Comparison of ENCODE assay signal across 9 cellular contexts in genomic region chr3:16496008-16496407, GRCh38. TPM values are rescaled to one million over a fixed set of nuclear protein-coding genes. Genes with fewer than 3 reads are reported as not detected.
DNase-seq lines count a peak whose midpoint lies in the region; ATAC-seq lines count a peak whose summit lies in the region.
"Had no signal": no experiment of that assay in that cellular context is flagged by ENCODE, and none has a peak within 500 bp of the region (broad histone marks: within the 10 kb centered on the region; RNA-seq: fewer than 3 reads in every experiment).

No MANE protein-coding gene starts in this region.

- peak overlapping the region; percentile 8 for H3K27ac Mint-ChIP-seq in activated T-helper 2 cell treated with anti-CD3 and anti-CD28 coated beads, Interferon-gamma antibody, Interleukin-2, Interleukin-4, amounts not matched to agents 10 μg/mL and 5 μg/mL and 100 μg/mL, durations not matched to agents 14 hours and 24 hours and 36 hours

- H3K27me3 Mint-ChIP-seq in activated T-helper 2 cell treated with anti-CD3 and anti-CD28 coated beads, Interferon-gamma antibody, Interleukin-2, Interleukin-4, amounts not matched to agents 10 μg/mL and 5 μg/mL and 100 μg/mL, durations not matched to agents 14 hours and 24 hours and 36 hours (ENCODE audit: low read depth), result no peaks in the 10 kb centered on the region

- no peaks in the 10 kb centered on the region for H3K9me3 Mint-ChIP-seq in activated T-helper 2 cell treated with anti-CD3 and anti-CD28 coated beads, Interferon-gamma antibody, Interleukin-2, Interleukin-4, amounts not matched to agents 10 μg/mL and 5 μg/mL and 100 μg/mL, durations not matched to agents 14 hours and 24 hours and 36 hours

- H3K36me3 Mint-ChIP-seq in activated T-helper 2 cell treated with anti-CD3 and anti-CD28 coated beads, Interferon-gamma antibody, Interleukin-2, Interleukin-4, amounts not matched to agents 10 μg/mL and 5 μg/mL and 100 μg/mL, durations not matched to agents 14 hours and 24 hours and 36 hours (ENCODE audit: low read depth), result peaks cover 77% of the 10 kb centered on the region

- no peak overlapping the region for H3K4me3 Mint-ChIP-seq in activated T-helper 2 cell treated with anti-CD3 and anti-CD28 coated beads, Interferon-gamma antibody, Interleukin-2, Interleukin-4, amounts not matched to agents 10 μg/mL and 5 μg/mL and 100 μg/mL, durations not matched to agents 14 hours and 24 hours and 36 hours (ENCODE audit: low read depth)

- H3K4me1 Mint-ChIP-seq in activated T-helper 2 cell treated with anti-CD3 and anti-CD28 coated beads, Interferon-gamma antibody, Interleukin-2, Interleukin-4, amounts not matched to agents 10 μg/mL and 5 μg/mL and 100 μg/mL, durations not matched to agents 14 hours and 24 hours and 36 hours (ENCODE audit: low read depth), result peaks cover 53% of the 10 kb centered on the region

- DNase-seq in activated T-helper 2 cell treated with anti-CD3 and anti-CD28 coated beads, Interferon-gamma antibody, Interleukin-2, Interleukin-4, amounts not matched to agents 10 μg/mL and 5 μg/mL and 100 μg/mL, durations not matched to agents 14 hours and 24 hours and 36 hours (ENCODE audit: low spot score), result no peak
- DNase-seq in NCI-H69 (lab: John Stamatoyannopoulos, UW) (no peak), hypothalamus (lab: John Stamatoyannopoulos, UW) (no peak), kidney tubule cell (ENCODE audit: low spot score) (no peak)
- DNase-seq: stimulated activated CD8-positive, alpha-beta memory T cell treated with anti-CD3 and anti-CD28 coated beads, Interleukin-4, amount 100 ng/mL, for 48 hours had no signal

- intact Hi-C loops in activated T-helper 2 cell treated with anti-CD3 and anti-CD28 coated beads, Interferon-gamma antibody, Interleukin-2, Interleukin-4, amounts not matched to agents 10 μg/mL and 5 μg/mL and 100 μg/mL, durations not matched to agents 14 hours and 24 hours and 36 hours (cut with micrococcal nuclease), result no loop called here

- ATAC-seq in GM18498 (IDR thresholded peaks at IDR 0.05; ENCODE audit: unreplicated experiment) (peak; percentile 36), GM19452 (IDR thresholded peaks at IDR 0.05; ENCODE audit: unreplicated experiment) (peak; percentile 18), HG03095 (IDR thresholded peaks at IDR 0.05; ENCODE audit: unreplicated experiment) (peak; percentile 26), esophagus mucosa (no peak)

RNA-seq across cellular contexts. Expression of gene RFTN1, which starts 17.5 kb away (rescaled TPM):
- 90.4 and 93.7 TPM in 2 replicates for total RNA-seq in activated T-helper 2 cell treated with anti-CD3 and anti-CD28 coated beads, Interferon-gamma antibody, Interleukin-2, Interleukin-4, amounts not matched to agents 10 μg/mL and 5 μg/mL and 100 μg/mL, durations not matched to agents 14 hours and 24 hours and 36 hours
- 3.1 TPM for total RNA-seq in esophagus mucosa

Comparison
In these comparisons a context has a peak if more than half of its experiments do, and no peak if none do; other contexts are left out.
1. RNA of gene RFTN1, which starts 17.5 kb away (total RNA-seq): 90.4 to 93.7 TPM in activated T-helper 2 cell treated with anti-CD3 and anti-CD28 coated beads, Interferon-gamma antibody, Interleukin-2, Interleukin-4, amounts not matched to agents 10 μg/mL and 5 μg/mL and 100 μg/mL, durations not matched to agents 14 hours and 24 hours and 36 hours; 3.1 TPM in esophagus mucosa (single experiment); every median in the first group is over 10 times any median in the second.